ENCODE assay signal across 24 cellular contexts in the genomic region with DNA sequence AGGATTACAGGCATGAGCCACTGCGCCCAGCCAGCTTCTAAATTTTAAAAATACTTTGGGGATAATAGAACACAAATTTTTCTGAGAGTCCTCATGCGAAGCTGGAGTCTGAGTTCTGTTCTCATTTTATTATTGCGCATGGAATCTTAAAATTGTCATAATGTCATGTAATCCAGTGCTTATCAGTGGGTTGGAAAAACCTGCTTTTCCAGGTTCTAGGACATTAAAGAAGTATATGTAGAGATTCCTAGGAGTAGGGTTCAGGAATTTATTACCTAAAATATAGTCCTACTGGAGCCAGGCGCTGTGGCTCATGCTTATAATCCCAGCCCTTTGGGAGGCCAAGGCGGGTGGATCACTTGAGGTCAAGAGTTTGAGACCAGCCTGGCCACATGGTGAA. TPM values are rescaled to one million over a fixed set of nuclear protein-coding genes. Genes with fewer than 3 reads are reported as not detected.
DNase-seq lines count a peak whose midpoint lies in the region; ATAC-seq and TF ChIP-seq lines count a peak whose summit lies in the region.
"Had no signal": no experiment of that assay in that cellular context is flagged by ENCODE, and none has a peak within 500 bp of the region (broad histone marks: within the 10 kb centered on the region; RNA-seq: fewer than 3 reads in every experiment).

No MANE protein-coding gene starts in this region.

- H3K36me3 ChIP-seq in Caco-2 (ENCODE audit: control insufficient read depth, insufficient read depth, low read length): no peaks in the 10 kb centered on the region
- H3K36me3 ChIP-seq in esophagus squamous epithelium: no peaks in the 10 kb centered on the region
- H3K36me3 ChIP-seq in suprapubic skin: no peaks in the 10 kb centered on the region
- H3K36me3 ChIP-seq in brain microvascular endothelial cell (replicated peaks): no peaks in the 10 kb centered on the region
- H3K36me3 ChIP-seq: BE2C; BLaER1 treated with 17β-estradiol and CSF1 and Interleukin-3, amounts not matched to agents 10 nM and 100 nM had no signal

- no TSS peak for BruUV-seq in Caco-2 (replicated peaks; lab: Mats Ljungman, UMichigan)

- H3K4me3 ChIP-seq in Caco-2 (ENCODE audit: low read depth, low read length) (no peak overlapping the region), esophagus squamous epithelium (no peak overlapping the region), suprapubic skin (no peak overlapping the region), brain microvascular endothelial cell (ENCODE audit: low read depth, low read length) (no peak overlapping the region)
- H3K4me3 ChIP-seq: A549; BLaER1 treated with 17β-estradiol and CSF1 and Interleukin-3, amounts not matched to agents 10 nM and 100 nM; GM23338 had no signal

- H3K4me1 Mint-ChIP-seq in Caco-2 (ENCODE audit: low read depth, unreplicated experiment): peaks cover 22% of the 10 kb centered on the region

- H3K4me3 Mint-ChIP-seq in Caco-2 (ENCODE audit: unreplicated experiment): no peak overlapping the region
- H3K4me3 Mint-ChIP-seq: CD14-positive monocyte; CD4-positive, alpha-beta T cell; CD8-positive, alpha-beta memory T cell; GM23338; H9 had no signal

- TF ChIP-seq CTCF in Caco-2 (IDR thresholded peaks at IDR 0.05; ENCODE audit: insufficient read depth in 1 of 2, low read depth in 1 of 2, low read length in 1 of 2, severe bottlenecking in 1 of 2, unreplicated experiment in 1 of 2): no peak
- TF ChIP-seq CTCF in RWPE1 (conservative IDR thresholded peaks at IDR 0.05; ENCODE audit: low read depth): no peak
- TF ChIP-seq CTCF in esophagus squamous epithelium (IDR thresholded peaks at IDR 0.05): no peak
- TF ChIP-seq CTCF in suprapubic skin (IDR thresholded peaks at IDR 0.05): no peak
- no peak for TF ChIP-seq CTCF in brain microvascular endothelial cell (IDR thresholded peaks at IDR 0.05; ENCODE audit: low read depth, low read length, missing control alignments)

- H3K9me3 ChIP-seq in Caco-2: 0 out of 2 replicates have a peak, but pooled peaks cover 5% of the 10 kb centered on the region
- no peaks in the 10 kb centered on the region for H3K9me3 ChIP-seq in esophagus squamous epithelium
- no peaks in the 10 kb centered on the region for H3K9me3 ChIP-seq in suprapubic skin
- H3K9me3 ChIP-seq: BE2C had no signal

- intact Hi-C loops in Caco-2 (cut with micrococcal nuclease; ENCODE audit: unreplicated experiment): no loop called here
- intact Hi-C loops in esophagus squamous epithelium (cut with DNase I): no loop called here

- H3K27ac Mint-ChIP-seq in Caco-2 (ENCODE audit: unreplicated experiment): peak overlapping the region; percentile 64
- H3K27ac Mint-ChIP-seq: CD4-positive, alpha-beta T cell; CD8-positive, alpha-beta memory T cell; GM23338; H9 had no signal

- H3K9me3 Mint-ChIP-seq in Caco-2 (ENCODE audit: unreplicated experiment): peaks cover 13% of the 10 kb centered on the region

- H3K4me1 ChIP-seq in Caco-2 (peaks cover 38% of the 10 kb centered on the region), esophagus squamous epithelium (peaks cover 32 to 57% (median 33%) of the 10 kb centered on the region in 3 donors), suprapubic skin (peaks cover 44% of the 10 kb centered on the region)
- H3K4me1 ChIP-seq: BE2C had no signal

- TF ChIP-seq POLR2A in esophagus squamous epithelium (IDR thresholded peaks at IDR 0.05) (no peak), suprapubic skin (IDR thresholded peaks at IDR 0.05) (no peak), erythroblast (IDR thresholded peaks at IDR 0.05; ENCODE audit: low read length) (no peak)

- in situ Hi-C loops in brain microvascular endothelial cell (cut with HindIII; ENCODE audit: low pct_ligation_motif_present, low sequenced_read_pairs): no loop called here

- ATAC-seq in GM21528 (IDR thresholded peaks at IDR 0.05; ENCODE audit: low FRiP score, unreplicated experiment): no peak
- ATAC-seq: A549, GM23338, HCT116 had no signal

- 65 to 74% methylated on average over 4 to 5 of the region's 5 CpGs for whole genome bisulfite sequencing in esophagus squamous epithelium, 2 donors
- 63% methylated on average over 5 of the region's 5 CpGs for WGBS in suprapubic skin

- no peaks in the 10 kb centered on the region for H3K27me3 ChIP-seq in Caco-2 (replicated peaks; ENCODE audit: control insufficient read depth, insufficient read depth, low read length)
- H3K27me3 ChIP-seq in esophagus squamous epithelium: peaks cover 0 to 66% (median 7%) of the 10 kb centered on the region in 4 donors
- peaks cover 32% of the 10 kb centered on the region for H3K27me3 ChIP-seq in suprapubic skin
- H3K27me3 ChIP-seq in brain microvascular endothelial cell (replicated peaks): peaks cover 20% of the 10 kb centered on the region
- H3K27me3 ChIP-seq: BE2C had no signal

- DNase-seq in Caco-2 (peak; percentile 32 to 62), RWPE1 (ENCODE audit: low spot score) (no peak), esophagus squamous epithelium (lab: John Stamatoyannopoulos, UW) (no peak), suprapubic skin (ENCODE audit: low spot score in 2 of 2) (no peak), brain microvascular endothelial cell (no peak), erythroblast (lab: John Stamatoyannopoulos, UW) (no peak)
- DNase-seq: ACHN; BE2C; CD4-positive, alpha-beta T cell; CD8-positive, alpha-beta memory T cell; DMS79 treated with DMSO at 0.1 percent for 48 hours; GF-D8; H9 had no signal

- TF ChIP-seq EP300 in suprapubic skin (IDR thresholded peaks at IDR 0.05): no peak

- H3K27ac ChIP-seq in RWPE1 (peak overlapping the region; percentile 76), esophagus squamous epithelium (peak overlapping the region in 3 of 4 donors; percentile 77 to 85 (median 83)), suprapubic skin (peak overlapping the region; percentile 76), brain microvascular endothelial cell (no peak overlapping the region)
- H3K27ac ChIP-seq: 22Rv1, A549 had no signal

- H3K27me3 Mint-ChIP-seq in Caco-2 (ENCODE audit: insufficient read depth, unreplicated experiment): no peaks in the 10 kb centered on the region

- H3K36me3 Mint-ChIP-seq in Caco-2 (ENCODE audit: insufficient read depth, unreplicated experiment): peaks cover 36% of the 10 kb centered on the region

- POLR2A ChIA-PET in Caco-2 (lab: Charles Lee): no interaction called here
- POLR2A ChIA-PET in RWPE1 (lab: Yijun Ruan, JAX; ENCODE audit: low non-redundant PET): no interaction called here

- CTCF ChIA-PET in Caco-2 (lab: Charles Lee) (interaction anchor here (0.7 kb wide), 1 partner anchor 169 kb away, joined by 3 read pairs; no protein-coding TSS in a partner anchor), RWPE1 (lab: Yijun Ruan, JAX) (interaction anchor here (0.6 to 1.3 kb wide), 2 partner anchors 14 to 281 kb away, joined by 3 to 5 read pairs; no protein-coding TSS in a partner anchor)

RNA-seq across cellular contexts. Expression of a gene that starts 4.6 kb away (rescaled TPM):
- 38.1 and 38.4 TPM in 2 replicates for total RNA-seq in Caco-2 (2022)
- 10 to 100 TPM in 1 of 4 donors, 1 to 10 TPM in 3; 4.0 to 11.7 (median 4.7) TPM for total RNA-seq in esophagus squamous epithelium
- 1 to 10 TPM; 1.1 to 2.7 (median 1.5) TPM for total RNA-seq in suprapubic skin
- total RNA-seq: CD4-positive, alpha-beta T cell had no signal

RNA-seq across cellular contexts. Expression of a gene that starts 43.6 kb away (rescaled TPM):
- not detected in 2 replicates for total RNA-seq in Caco-2 (2022)
- not detected for total RNA-seq in esophagus squamous epithelium
- not detected for total RNA-seq in suprapubic skin
- total RNA-seq: Calu3; CD4-positive, alpha-beta T cell; CD8-positive, alpha-beta memory T cell; Daoy; G401; GM23338; H4; H9 had no signal

Comparison
In these comparisons a context has a peak if more than half of its experiments do, and no peak if none do; other contexts are left out.
1. DNase-seq: peak in Caco-2 (2 of 2); none in RWPE1 (single experiment), esophagus squamous epithelium (single experiment), suprapubic skin (0 of 2), brain microvascular endothelial cell (single experiment) and erythroblast (0 of 2).